Comparison of ENCODE assay signal across 1 cellular context in genomic region chr10:76033457-76034196, GRCh38.
TF ChIP-seq lines count a peak whose summit lies in the region.

No MANE protein-coding gene starts in this region.

TF ChIP-seq in liver, 16 proteins besides CTCF, POLR2A, EP300 and RAD21 (continued from another document):
- peak; percentile 32 for TF ChIP-seq ZBTB33 (IDR thresholded peaks at IDR 0.05)
- peak; percentile 90 for TF ChIP-seq SP1 (IDR thresholded peaks at IDR 0.05)
- peak in 1 of 2 donors; percentile 19 for TF ChIP-seq GABPA (IDR thresholded peaks at IDR 0.05 in 1 of 2, conservative IDR thresholded peaks at IDR 0.05 in 1 of 2)
